ENCODE assay signal across 8 cellular contexts in the genomic region with DNA sequence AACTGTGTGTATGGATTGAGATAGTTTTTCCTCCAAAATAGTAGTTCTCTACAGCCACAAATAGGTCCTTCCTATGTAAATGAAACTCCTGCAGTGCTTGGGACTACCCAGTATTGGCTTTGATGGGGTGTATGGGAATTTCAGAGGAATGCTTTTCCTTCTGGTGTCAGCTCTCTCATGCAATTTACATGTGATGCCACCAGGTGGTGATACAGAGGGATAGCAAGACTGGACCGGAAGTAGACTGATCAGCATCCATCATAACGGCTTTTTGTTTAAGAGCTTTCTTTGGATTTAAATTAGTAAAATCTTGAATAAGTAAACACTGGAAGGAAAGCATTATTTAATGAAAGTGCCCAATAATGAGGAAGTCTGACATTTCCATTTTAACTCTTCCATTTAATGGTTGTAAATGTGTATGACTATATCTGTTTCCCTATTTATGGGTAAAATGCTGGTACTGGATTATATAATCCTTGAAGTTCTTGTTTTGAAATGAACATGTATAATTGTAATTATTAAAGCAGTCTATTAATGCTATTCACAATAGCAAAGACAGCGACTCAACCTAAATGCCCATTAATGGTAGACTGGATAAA. TPM values are rescaled to one million over a fixed set of nuclear protein-coding genes. Genes with fewer than 3 reads are reported as not detected.
DNase-seq lines count a peak whose midpoint lies in the region; TF ChIP-seq lines count a peak whose summit lies in the region.

No MANE protein-coding gene starts in this region.

- H3K27me3 ChIP-seq in osteoblast (ENCODE audit: insufficient read depth, low read length) = no peaks in the 10 kb centered on the region

- H3K4me3 ChIP-seq in osteoblast (ENCODE audit: insufficient read depth, low read length) = no peak overlapping the region

- no peaks in the 10 kb centered on the region for H3K79me2 ChIP-seq in osteoblast (ENCODE audit: insufficient read depth, low read length)

- no peaks in the 10 kb centered on the region for H3K9me3 ChIP-seq in osteoblast (ENCODE audit: low read depth, low read length)

- no peak overlapping the region for H3K27ac ChIP-seq in osteoblast (ENCODE audit: low read depth, low read length)

- H3K36me3 ChIP-seq in osteoblast (ENCODE audit: insufficient read depth, low read length) = no peaks in the 10 kb centered on the region

- H3K4me2 ChIP-seq in osteoblast (ENCODE audit: insufficient read depth, low read length) = no peak overlapping the region

- no peak overlapping the region for H2AFZ ChIP-seq in osteoblast (ENCODE audit: low read length)

- DNase-seq in NOMO-1 treated with DMSO at 0.1 percent for 48 hours (lab: John Stamatoyannopoulos, UW; ENCODE audit: unreplicated experiment) (peak; percentile 72), NOMO-1 treated with dmso at 0.1 percent for 144 hours (lab: John Stamatoyannopoulos, UW; ENCODE audit: unreplicated experiment) (no peak), Kasumi-1 (lab: John Stamatoyannopoulos, UW) (peak; percentile 61 to 74), amniotic epithelial cell (ENCODE audit: low read depth) (peak; percentile 44), osteoblast (ENCODE audit: insufficient read length, low spot score, missing footprints) (no peak), NCI-H128 (lab: John Stamatoyannopoulos, UW; ENCODE audit: unreplicated experiment) (no peak), ecto neural progenitor cell (ENCODE audit: low spot score) (no peak)
- DNase-seq in stimulated activated naive CD4-positive, alpha-beta T cell treated with Interleukin-2 at 50 U/mL for 16 hours (lab: John Stamatoyannopoulos, UW) = no peak

- peaks cover 8% of the 10 kb centered on the region for H3K4me1 ChIP-seq in osteoblast (ENCODE audit: insufficient read depth, low read length)

- H4K20me1 ChIP-seq in osteoblast (ENCODE audit: insufficient read depth, low read length) = no peaks in the 10 kb centered on the region

- TF ChIP-seq CTCF in osteoblast (IDR thresholded peaks at IDR 0.05; ENCODE audit: extremely low read depth, low read depth, low read length) = peak; percentile 62

RNA-seq across cellular contexts. Expression of gene DYNC1I1, which starts 22.7 kb away (rescaled TPM):
- 2.2 and 2.9 TPM in 2 replicates for total RNA-seq in osteoblast

Comparison
In these comparisons a context has a peak if more than half of its experiments do, and no peak if none do; other contexts are left out.
1. DNase-seq: peak in NOMO-1 treated with DMSO at 0.1 percent for 48 hours (single experiment), Kasumi-1 (2 of 2) and amniotic epithelial cell (single experiment); none in NOMO-1 treated with dmso at 0.1 percent for 144 hours (single experiment), osteoblast (single experiment), NCI-H128 (single experiment), stimulated activated naive CD4-positive, alpha-beta T cell treated with Interleukin-2 at 50 U/mL for 16 hours (single experiment) and ecto neural progenitor cell (single experiment).